In the genomic region with DNA sequence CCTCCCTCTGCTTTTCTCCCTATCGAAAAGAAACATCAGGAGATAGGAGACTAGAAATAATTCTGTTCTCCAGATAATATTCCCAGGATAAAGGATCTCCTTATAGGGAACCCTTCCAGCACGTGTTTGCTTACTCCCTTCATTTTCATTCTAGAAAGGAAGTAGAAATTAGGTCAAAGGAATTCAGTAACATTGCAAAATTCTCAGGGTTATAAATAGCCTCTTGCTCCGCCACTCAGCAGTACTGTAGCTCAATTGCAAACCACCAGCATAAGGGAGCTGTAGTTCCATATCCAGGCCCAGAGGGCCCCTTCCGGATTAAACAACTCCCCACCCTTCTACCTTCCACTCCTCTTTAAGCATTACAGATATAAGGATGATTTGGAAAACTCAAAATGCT, we compare ENCODE assay signal across 1 cellular context.
TF ChIP-seq lines count a peak whose summit lies in the region.

No MANE protein-coding gene starts in this region.

TF ChIP-seq in SK-N-SH, 30 proteins besides CTCF, POLR2A, EP300 and RAD21 (continued from another document):
- TF ChIP-seq MAX (IDR thresholded peaks at IDR 0.05; ENCODE audit: low read depth) (no peak), RFX5 (IDR thresholded peaks at IDR 0.05; ENCODE audit: low read length) (no peak), TAF1 (IDR thresholded peaks at IDR 0.05; ENCODE audit: borderline replicate concordance, low read depth, low read length) (no peak)
- TF ChIP-seq, protein P1, sequence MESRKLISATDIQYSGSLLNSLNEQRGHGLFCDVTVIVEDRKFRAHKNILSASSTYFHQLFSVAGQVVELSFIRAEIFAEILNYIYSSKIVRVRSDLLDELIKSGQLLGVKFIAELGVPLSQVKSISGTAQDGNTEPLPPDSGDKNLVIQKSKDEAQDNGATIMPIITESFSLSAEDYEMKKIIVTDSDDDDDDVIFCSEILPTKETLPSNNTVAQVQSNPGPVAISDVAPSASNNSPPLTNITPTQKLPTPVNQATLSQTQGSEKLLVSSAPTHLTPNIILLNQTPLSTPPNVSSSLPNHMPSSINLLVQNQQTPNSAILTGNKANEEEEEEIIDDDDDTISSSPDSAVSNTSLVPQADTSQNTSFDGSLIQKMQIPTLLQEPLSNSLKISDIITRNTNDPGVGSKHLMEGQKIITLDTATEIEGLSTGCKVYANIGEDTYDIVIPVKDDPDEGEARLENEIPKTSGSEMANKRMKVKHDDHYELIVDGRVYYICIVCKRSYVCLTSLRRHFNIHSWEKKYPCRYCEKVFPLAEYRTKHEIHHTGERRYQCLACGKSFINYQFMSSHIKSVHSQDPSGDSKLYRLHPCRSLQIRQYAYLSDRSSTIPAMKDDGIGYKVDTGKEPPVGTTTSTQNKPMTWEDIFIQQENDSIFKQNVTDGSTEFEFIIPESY (IDR thresholded peaks at IDR 0.05; ENCODE audit: borderline replicate concordance, low read depth) = no peak
- TF ChIP-seq, protein P2, sequence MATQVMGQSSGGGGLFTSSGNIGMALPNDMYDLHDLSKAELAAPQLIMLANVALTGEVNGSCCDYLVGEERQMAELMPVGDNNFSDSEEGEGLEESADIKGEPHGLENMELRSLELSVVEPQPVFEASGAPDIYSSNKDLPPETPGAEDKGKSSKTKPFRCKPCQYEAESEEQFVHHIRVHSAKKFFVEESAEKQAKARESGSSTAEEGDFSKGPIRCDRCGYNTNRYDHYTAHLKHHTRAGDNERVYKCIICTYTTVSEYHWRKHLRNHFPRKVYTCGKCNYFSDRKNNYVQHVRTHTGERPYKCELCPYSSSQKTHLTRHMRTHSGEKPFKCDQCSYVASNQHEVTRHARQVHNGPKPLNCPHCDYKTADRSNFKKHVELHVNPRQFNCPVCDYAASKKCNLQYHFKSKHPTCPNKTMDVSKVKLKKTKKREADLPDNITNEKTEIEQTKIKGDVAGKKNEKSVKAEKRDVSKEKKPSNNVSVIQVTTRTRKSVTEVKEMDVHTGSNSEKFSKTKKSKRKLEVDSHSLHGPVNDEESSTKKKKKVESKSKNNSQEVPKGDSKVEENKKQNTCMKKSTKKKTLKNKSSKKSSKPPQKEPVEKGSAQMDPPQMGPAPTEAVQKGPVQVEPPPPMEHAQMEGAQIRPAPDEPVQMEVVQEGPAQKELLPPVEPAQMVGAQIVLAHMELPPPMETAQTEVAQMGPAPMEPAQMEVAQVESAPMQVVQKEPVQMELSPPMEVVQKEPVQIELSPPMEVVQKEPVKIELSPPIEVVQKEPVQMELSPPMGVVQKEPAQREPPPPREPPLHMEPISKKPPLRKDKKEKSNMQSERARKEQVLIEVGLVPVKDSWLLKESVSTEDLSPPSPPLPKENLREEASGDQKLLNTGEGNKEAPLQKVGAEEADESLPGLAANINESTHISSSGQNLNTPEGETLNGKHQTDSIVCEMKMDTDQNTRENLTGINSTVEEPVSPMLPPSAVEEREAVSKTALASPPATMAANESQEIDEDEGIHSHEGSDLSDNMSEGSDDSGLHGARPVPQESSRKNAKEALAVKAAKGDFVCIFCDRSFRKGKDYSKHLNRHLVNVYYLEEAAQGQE (IDR thresholded peaks at IDR 0.05; ENCODE audit: low read depth, low read length) = no peak
